ENCODE assay signal across 8 cellular contexts in the genomic region with DNA sequence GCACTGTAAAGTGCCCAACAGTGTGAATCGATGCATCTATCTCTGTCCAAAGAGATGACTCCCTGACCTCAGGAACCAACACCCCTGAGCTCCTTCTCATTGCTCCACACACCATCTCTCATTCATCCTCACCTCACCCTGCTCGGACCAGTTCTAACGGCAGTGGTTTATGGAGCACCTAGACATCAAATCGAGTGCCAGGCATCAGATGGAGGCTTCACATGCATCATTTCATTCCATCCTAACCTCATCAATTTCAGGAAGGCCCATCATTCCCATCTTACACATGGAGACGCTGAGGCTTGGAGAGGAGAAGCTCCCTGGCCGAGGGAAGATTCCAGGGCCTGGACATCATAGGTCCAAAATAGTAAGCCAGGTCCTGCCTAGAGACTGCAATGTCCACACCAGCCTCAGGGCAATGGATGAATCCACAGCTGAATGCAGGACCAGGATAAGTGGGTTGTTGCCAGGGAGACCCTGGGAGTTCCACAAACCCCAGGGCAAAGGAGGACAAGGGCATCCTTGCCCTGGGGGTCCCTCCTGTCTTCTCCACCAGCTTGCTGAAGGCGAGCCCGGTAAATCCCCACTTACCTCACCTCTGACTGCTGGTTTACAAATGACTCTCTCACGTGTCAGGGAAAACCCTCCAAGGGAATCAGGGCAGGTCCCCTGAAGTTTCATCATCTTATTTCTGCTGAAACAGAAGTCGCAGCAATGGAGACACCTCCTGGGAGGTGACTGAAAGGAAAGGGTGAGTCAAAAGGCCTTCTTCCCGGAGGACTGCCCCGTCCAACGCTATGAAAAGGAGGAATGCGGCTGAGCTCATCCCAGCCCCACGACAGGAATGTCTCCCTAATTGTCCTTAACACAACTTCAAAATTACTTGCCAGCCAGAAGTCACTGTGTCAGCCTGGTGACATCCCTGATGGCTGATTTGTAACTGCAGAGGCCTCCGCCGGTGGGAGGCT. TPM values are rescaled to one million over a fixed set of nuclear protein-coding genes. Genes with fewer than 3 reads are reported as not detected.
A peak's percentile ranks its signal among the peaks of the same experiment; 100 is the strongest.
DNase-seq lines count a peak whose midpoint lies in the region; ATAC-seq and TF ChIP-seq lines count a peak whose summit lies in the region.

No MANE protein-coding gene starts in this region.

- H3K4me1 ChIP-seq in Caco-2 (peaks cover 11% of the 10 kb centered on the region), GM23248 (ENCODE audit: insufficient read depth) (peaks cover 17% of the 10 kb centered on the region)

- intact Hi-C loops in Caco-2 (cut with micrococcal nuclease; ENCODE audit: unreplicated experiment), result no loop called here

- H3K4me3 ChIP-seq in Caco-2 (ENCODE audit: low read depth, low read length) (no peak overlapping the region), GM23248 (no peak overlapping the region)

- ATAC-seq in activated naive CD4-positive, alpha-beta T cell treated with anti-CD3 and anti-CD28 coated beads, Interleukin-2, amount 50 U/mL, for 72 hours, result peak; percentile 90 to 95
- ATAC-seq in HG03039 (IDR thresholded peaks at IDR 0.05; ENCODE audit: unreplicated experiment) (no peak), HG02884 (IDR thresholded peaks at IDR 0.05; ENCODE audit: unreplicated experiment) (no peak)

- TF ChIP-seq CTCF in Caco-2 (IDR thresholded peaks at IDR 0.05; ENCODE audit: insufficient read depth in 1 of 2, low read depth in 1 of 2, low read length in 1 of 2, severe bottlenecking in 1 of 2, unreplicated experiment in 1 of 2), result no peak

- no peaks in the 10 kb centered on the region for H3K9me2 ChIP-seq in GM23248 (ENCODE audit: insufficient read depth)

- no peaks in the 10 kb centered on the region for H3K79me2 ChIP-seq in GM23248 (ENCODE audit: insufficient read depth)

- H3K36me3 ChIP-seq in Caco-2 (ENCODE audit: control insufficient read depth, insufficient read depth, low read length), result no peaks in the 10 kb centered on the region
- H3K36me3 ChIP-seq in GM23248 (ENCODE audit: low read depth), result no peaks in the 10 kb centered on the region

- no peaks in the 10 kb centered on the region for H4K20me1 ChIP-seq in GM23248 (ENCODE audit: insufficient read depth)

- H2AFZ ChIP-seq in GM23248, result no peak overlapping the region

- H3K27ac Mint-ChIP-seq in Caco-2 (ENCODE audit: unreplicated experiment), result peak overlapping the region; percentile 77
- peak overlapping the region in 1 of 2 donors; percentile 65 for H3K27ac Mint-ChIP-seq in activated naive CD4-positive, alpha-beta T cell treated with anti-CD3 and anti-CD28 coated beads, Interleukin-2, amount 50 U/mL, for 72 hours

- H3K27me3 Mint-ChIP-seq in Caco-2 (ENCODE audit: insufficient read depth, unreplicated experiment), result no peaks in the 10 kb centered on the region

- peaks cover 9% of the 10 kb centered on the region for H3F3A ChIP-seq in GM23248 (ENCODE audit: insufficient read depth)

- no peaks in the 10 kb centered on the region for H3K9me3 Mint-ChIP-seq in Caco-2 (ENCODE audit: unreplicated experiment)
- no peaks in the 10 kb centered on the region for H3K9me3 Mint-ChIP-seq in activated naive CD4-positive, alpha-beta T cell treated with anti-CD3 and anti-CD28 coated beads, Interleukin-2, amount 50 U/mL, for 72 hours

- H3K4me2 ChIP-seq in GM23248 (ENCODE audit: unreplicated experiment), result peak overlapping the region; percentile 30

- no TSS peak for BruUV-seq in Caco-2 (replicated peaks; lab: Mats Ljungman, UMichigan)

- CTCF ChIA-PET in Caco-2 (lab: Charles Lee), result interaction anchor here (0.9 to 1.4 kb wide), 3 partner anchors 58 to 83 kb away, joined by 3 to 5 read pairs (median 3); partner anchors contain the start of gene ALDH4A1

- in situ Hi-C loops in GM23248 (cut with MboI), result no loop called here

- 48% methylated on average over 17 of the region's 17 CpGs for WGBS in GM23248 (ENCODE audit: low coverage in 1 of 2, low lambda C conversion rate in 2 of 2, missing lambda C conversion rate in 2 of 2), 2 experiments

- H3K9ac ChIP-seq in GM23248, result peak overlapping the region; percentile 28; the same call in 1 of the 2 replicates

- peak overlapping the region; percentile 44 for H3K27ac ChIP-seq in GM23248

- no peaks in the 10 kb centered on the region for H3K27me3 ChIP-seq in Caco-2 (replicated peaks; ENCODE audit: control insufficient read depth, insufficient read depth, low read length)
- H3K27me3 ChIP-seq in GM23248 (replicated peaks; ENCODE audit: insufficient read depth), result no peaks in the 10 kb centered on the region

- peak overlapping the region; percentile 38 for H3K4me3 Mint-ChIP-seq in Caco-2 (ENCODE audit: unreplicated experiment)

- peaks cover 12% of the 10 kb centered on the region for H3K4me1 Mint-ChIP-seq in Caco-2 (ENCODE audit: low read depth, unreplicated experiment)

- no peaks in the 10 kb centered on the region for H3K36me3 Mint-ChIP-seq in Caco-2 (ENCODE audit: insufficient read depth, unreplicated experiment)
- no peaks in the 10 kb centered on the region for H3K36me3 Mint-ChIP-seq in activated naive CD4-positive, alpha-beta T cell treated with anti-CD3 and anti-CD28 coated beads, Interleukin-2, amount 50 U/mL, for 72 hours

- DNase-seq in Caco-2 (peak; percentile 59 to 69), GM23248 (peak; percentile 90), kidney glomerular epithelial cell (lab: John Stamatoyannopoulos, UW) (peak; percentile 40), mucosa of gallbladder (ENCODE audit: low spot score) (no peak), NCI-H82 treated with DMSO at 0.1 percent for 48 hours (lab: John Stamatoyannopoulos, UW; ENCODE audit: unreplicated experiment) (no peak)
- DNase-seq in activated naive CD4-positive, alpha-beta T cell treated with anti-CD3 and anti-CD28 coated beads, Interleukin-2, amount 50 U/mL, for 72 hours (ENCODE audit: low spot score in 2 of 2), result peak in 1 of 2 donors; percentile 71

- POLR2A ChIA-PET in Caco-2 (lab: Charles Lee), result interaction anchor here (0.6 to 1.1 kb wide), 3 partner anchors 43 to 520 kb away, joined by 3 to 11 read pairs (median 3); partner anchors contain the start of gene CAPZB

- no peaks in the 10 kb centered on the region for H3K9me3 ChIP-seq in Caco-2
- no peaks in the 10 kb centered on the region for H3K9me3 ChIP-seq in GM23248 (ENCODE audit: low read depth)

RNA-seq across cellular contexts. Expression of gene IFFO2, which starts 9.0 kb away (rescaled TPM):
- total RNA-seq in Caco-2 (2022) (18.7 and 23.7 TPM in 2 replicates), mucosa of gallbladder (12.2 TPM)
- total RNA-seq in GM23248 (2014; rRNA removed; shearing (Covaris generic)), result 12.8 and 13.2 TPM in 2 replicates
- polyA plus RNA-seq in GM23248 (2016; fragmentation: Nextera tagmentation; extraction: Ambion mirVana), result 0.60 and 1.1 TPM in 2 replicates
- total RNA-seq in activated naive CD4-positive, alpha-beta T cell treated with anti-CD3 and anti-CD28 coated beads, Interleukin-2, amount 50 U/mL, for 72 hours, result 10 to 100 TPM; 27.3 to 41.7 TPM

Comparison
In these comparisons a context has a peak if more than half of its experiments do, and no peak if none do; other contexts are left out.
1. DNase-seq: peak in Caco-2 (2 of 2), GM23248 (single experiment) and kidney glomerular epithelial cell (single experiment); none in mucosa of gallbladder (single experiment) and NCI-H82 treated with DMSO at 0.1 percent for 48 hours (single experiment).
2. ATAC-seq: peak in activated naive CD4-positive, alpha-beta T cell treated with anti-CD3 and anti-CD28 coated beads, Interleukin-2, amount 50 U/mL, for 72 hours (2 of 2); none in HG03039 (single experiment) and HG02884 (single experiment).